In the genomic region with DNA sequence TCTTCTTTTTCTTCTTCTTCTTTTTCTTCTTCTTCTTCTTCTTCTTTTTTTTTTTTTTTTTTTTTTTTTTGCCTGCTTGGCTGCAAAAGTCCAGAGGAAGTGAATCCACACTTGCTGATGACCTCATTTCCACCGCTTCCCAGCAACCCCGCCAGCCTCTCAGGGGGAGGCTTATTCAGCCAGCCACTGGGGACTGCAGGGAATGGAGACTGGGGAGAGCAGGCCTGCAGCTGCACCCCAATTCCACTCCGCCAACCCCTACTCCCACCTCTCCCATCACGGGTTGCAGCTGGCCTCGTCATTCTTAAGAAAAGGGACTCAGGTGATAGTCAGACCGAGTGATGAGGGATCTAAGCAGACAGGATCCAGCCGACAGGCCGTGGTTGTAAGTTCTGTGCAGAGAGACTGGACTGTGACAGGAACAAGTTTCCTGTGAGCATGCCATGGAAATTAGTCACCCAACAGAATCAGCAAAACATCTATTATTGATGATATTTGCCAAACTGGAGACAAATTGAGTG, we compare ENCODE assay signal across 1 cellular context.
A peak's percentile ranks its signal among the peaks of the same experiment; 100 is the strongest.
TF ChIP-seq lines count a peak whose summit lies in the region.

No MANE protein-coding gene starts in this region.

TF ChIP-seq in K562, 482 proteins besides CTCF, POLR2A, EP300 and RAD21 (continued from another document):
- TF ChIP-seq, protein P1, sequence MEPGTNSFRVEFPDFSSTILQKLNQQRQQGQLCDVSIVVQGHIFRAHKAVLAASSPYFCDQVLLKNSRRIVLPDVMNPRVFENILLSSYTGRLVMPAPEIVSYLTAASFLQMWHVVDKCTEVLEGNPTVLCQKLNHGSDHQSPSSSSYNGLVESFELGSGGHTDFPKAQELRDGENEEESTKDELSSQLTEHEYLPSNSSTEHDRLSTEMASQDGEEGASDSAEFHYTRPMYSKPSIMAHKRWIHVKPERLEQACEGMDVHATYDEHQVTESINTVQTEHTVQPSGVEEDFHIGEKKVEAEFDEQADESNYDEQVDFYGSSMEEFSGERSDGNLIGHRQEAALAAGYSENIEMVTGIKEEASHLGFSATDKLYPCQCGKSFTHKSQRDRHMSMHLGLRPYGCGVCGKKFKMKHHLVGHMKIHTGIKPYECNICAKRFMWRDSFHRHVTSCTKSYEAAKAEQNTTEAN (CRISPR knock-in tag; IDR thresholded peaks at IDR 0.05), result no peak
- TF ChIP-seq ATF7 (IDR thresholded peaks at IDR 0.05), result peak; percentile 45; the same call in 1 of the 2 replicates
- TF ChIP-seq, protein P2, sequence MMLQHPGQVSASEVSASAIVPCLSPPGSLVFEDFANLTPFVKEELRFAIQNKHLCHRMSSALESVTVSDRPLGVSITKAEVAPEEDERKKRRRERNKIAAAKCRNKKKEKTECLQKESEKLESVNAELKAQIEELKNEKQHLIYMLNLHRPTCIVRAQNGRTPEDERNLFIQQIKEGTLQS (IDR thresholded peaks at IDR 0.05), result peak; percentile 37; the same call in 1 of the 2 replicates
- TF ChIP-seq, protein P2 (CRISPR knock-in tag; conservative IDR thresholded peaks at IDR 0.05), result no peak
- no peak for TF ChIP-seq TCF7L2 (IDR thresholded peaks at IDR 0.05; ENCODE audit: low read depth, low read length)
- no peak for TF ChIP-seq ZNF764 (CRISPR knock-in tag; IDR thresholded peaks at IDR 0.05; ENCODE audit: low read depth)
- no peak for TF ChIP-seq PHF21A (IDR thresholded peaks at IDR 0.05; ENCODE audit: borderline replicate concordance, low read depth)
- TF ChIP-seq, protein P3, sequence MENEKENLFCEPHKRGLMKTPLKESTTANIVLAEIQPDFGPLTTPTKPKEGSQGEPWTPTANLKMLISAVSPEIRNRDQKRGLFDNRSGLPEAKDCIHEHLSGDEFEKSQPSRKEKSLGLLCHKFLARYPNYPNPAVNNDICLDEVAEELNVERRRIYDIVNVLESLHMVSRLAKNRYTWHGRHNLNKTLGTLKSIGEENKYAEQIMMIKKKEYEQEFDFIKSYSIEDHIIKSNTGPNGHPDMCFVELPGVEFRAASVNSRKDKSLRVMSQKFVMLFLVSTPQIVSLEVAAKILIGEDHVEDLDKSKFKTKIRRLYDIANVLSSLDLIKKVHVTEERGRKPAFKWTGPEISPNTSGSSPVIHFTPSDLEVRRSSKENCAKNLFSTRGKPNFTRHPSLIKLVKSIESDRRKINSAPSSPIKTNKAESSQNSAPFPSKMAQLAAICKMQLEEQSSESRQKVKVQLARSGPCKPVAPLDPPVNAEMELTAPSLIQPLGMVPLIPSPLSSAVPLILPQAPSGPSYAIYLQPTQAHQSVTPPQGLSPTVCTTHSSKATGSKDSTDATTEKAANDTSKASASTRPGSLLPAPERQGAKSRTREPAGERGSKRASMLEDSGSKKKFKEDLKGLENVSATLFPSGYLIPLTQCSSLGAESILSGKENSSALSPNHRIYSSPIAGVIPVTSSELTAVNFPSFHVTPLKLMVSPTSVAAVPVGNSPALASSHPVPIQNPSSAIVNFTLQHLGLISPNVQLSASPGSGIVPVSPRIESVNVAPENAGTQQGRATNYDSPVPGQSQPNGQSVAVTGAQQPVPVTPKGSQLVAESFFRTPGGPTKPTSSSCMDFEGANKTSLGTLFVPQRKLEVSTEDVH (IDR thresholded peaks at IDR 0.05; ENCODE audit: low read depth, partially characterized antibody), result no peak
- TF ChIP-seq, protein P4, sequence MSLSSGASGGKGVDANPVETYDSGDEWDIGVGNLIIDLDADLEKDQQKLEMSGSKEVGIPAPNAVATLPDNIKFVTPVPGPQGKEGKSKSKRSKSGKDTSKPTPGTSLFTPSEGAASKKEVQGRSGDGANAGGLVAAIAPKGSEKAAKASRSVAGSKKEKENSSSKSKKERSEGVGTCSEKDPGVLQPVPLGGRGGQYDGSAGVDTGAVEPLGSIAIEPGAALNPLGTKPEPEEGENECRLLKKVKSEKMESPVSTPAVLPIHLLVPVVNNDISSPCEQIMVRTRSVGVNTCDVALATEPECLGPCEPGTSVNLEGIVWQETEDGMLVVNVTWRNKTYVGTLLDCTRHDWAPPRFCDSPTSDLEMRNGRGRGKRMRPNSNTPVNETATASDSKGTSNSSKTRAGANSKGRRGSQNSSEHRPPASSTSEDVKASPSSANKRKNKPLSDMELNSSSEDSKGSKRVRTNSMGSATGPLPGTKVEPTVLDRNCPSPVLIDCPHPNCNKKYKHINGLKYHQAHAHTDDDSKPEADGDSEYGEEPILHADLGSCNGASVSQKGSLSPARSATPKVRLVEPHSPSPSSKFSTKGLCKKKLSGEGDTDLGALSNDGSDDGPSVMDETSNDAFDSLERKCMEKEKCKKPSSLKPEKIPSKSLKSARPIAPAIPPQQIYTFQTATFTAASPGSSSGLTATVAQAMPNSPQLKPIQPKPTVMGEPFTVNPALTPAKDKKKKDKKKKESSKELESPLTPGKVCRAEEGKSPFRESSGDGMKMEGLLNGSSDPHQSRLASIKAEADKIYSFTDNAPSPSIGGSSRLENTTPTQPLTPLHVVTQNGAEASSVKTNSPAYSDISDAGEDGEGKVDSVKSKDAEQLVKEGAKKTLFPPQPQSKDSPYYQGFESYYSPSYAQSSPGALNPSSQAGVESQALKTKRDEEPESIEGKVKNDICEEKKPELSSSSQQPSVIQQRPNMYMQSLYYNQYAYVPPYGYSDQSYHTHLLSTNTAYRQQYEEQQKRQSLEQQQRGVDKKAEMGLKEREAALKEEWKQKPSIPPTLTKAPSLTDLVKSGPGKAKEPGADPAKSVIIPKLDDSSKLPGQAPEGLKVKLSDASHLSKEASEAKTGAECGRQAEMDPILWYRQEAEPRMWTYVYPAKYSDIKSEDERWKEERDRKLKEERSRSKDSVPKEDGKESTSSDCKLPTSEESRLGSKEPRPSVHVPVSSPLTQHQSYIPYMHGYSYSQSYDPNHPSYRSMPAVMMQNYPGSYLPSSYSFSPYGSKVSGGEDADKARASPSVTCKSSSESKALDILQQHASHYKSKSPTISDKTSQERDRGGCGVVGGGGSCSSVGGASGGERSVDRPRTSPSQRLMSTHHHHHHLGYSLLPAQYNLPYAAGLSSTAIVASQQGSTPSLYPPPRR (CRISPR knock-in tag; IDR thresholded peaks at IDR 0.05; ENCODE audit: borderline replicate concordance), result no peak
- no peak for TF ChIP-seq ZFX (CRISPR knock-in tag; IDR thresholded peaks at IDR 0.05)
- no peak for TF ChIP-seq SRSF7 (optimal IDR thresholded peaks at IDR 0.05; ENCODE audit: low read depth, low read length)
- no peak for TF ChIP-seq BRCA1 (IDR thresholded peaks at IDR 0.05)
- TF ChIP-seq BRCA1 (CRISPR knock-in tag; IDR thresholded peaks at IDR 0.05), result no peak
- TF ChIP-seq, protein P5, sequence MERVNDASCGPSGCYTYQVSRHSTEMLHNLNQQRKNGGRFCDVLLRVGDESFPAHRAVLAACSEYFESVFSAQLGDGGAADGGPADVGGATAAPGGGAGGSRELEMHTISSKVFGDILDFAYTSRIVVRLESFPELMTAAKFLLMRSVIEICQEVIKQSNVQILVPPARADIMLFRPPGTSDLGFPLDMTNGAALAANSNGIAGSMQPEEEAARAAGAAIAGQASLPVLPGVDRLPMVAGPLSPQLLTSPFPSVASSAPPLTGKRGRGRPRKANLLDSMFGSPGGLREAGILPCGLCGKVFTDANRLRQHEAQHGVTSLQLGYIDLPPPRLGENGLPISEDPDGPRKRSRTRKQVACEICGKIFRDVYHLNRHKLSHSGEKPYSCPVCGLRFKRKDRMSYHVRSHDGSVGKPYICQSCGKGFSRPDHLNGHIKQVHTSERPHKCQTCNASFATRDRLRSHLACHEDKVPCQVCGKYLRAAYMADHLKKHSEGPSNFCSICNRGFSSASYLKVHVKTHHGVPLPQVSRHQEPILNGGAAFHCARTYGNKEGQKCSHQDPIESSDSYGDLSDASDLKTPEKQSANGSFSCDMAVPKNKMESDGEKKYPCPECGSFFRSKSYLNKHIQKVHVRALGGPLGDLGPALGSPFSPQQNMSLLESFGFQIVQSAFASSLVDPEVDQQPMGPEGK (CRISPR knock-in tag; IDR thresholded peaks at IDR 0.05; ENCODE audit: borderline replicate concordance), result no peak
- TF ChIP-seq ZNF197 (CRISPR knock-in tag; IDR thresholded peaks at IDR 0.05; ENCODE audit: low read depth), result no peak
- TF ChIP-seq HNRNPL (IDR thresholded peaks at IDR 0.05; ENCODE audit: low read depth, low read length), result no peak
- TF ChIP-seq ZC3H8 (IDR thresholded peaks at IDR 0.05), result no peak
- TF ChIP-seq ZFPM2 (CRISPR knock-in tag; IDR thresholded peaks at IDR 0.05), result no peak
- no peak for TF ChIP-seq KLF1 (tag; IDR thresholded peaks at IDR 0.05)
- no peak for TF ChIP-seq THRAP3 (IDR thresholded peaks at IDR 0.05; ENCODE audit: borderline replicate concordance)
- peak; percentile 37; the same call in 1 of the 2 replicates for TF ChIP-seq JUND (IDR thresholded peaks at IDR 0.05; ENCODE audit: borderline replicate concordance, low read depth, low read length)
- TF ChIP-seq JUND (tag; IDR thresholded peaks at IDR 0.05; ENCODE audit: borderline replicate concordance, low read depth, low read length), result no peak
